9 cellular contexts compared by ENCODE assay signal in the genomic region with DNA sequence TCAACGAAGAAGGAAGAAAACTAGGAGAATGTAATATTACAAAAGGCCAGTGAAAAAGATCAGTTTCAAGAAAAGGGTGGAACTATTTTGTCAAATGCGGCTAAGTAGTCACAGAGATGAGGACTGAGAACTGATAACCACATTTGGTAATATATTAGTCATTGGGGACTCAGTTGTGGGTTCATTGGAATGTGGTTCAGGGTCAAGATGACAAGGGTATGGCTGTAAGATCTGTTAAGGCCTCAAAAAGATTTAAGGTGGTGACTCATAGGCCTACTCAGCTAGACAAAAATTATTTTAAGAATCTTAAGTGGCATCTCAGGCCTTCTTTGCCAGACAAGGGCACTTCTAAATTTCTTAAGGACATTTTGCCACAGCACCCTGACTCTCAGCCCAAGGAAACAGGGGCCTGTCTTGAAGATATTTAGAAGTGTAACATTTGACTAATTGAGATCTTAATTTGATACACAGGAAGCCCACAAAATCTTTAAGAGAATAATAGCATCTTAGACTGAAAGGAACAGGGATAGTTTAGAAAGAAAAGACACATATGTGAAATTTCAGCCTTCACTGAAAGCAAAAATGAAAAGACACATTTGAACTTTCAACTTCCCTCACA.
DNase-seq lines count a peak whose midpoint lies in the region; ATAC-seq, FAIRE-seq and TF ChIP-seq lines count a peak whose summit lies in the region.
"Had no signal": no experiment of that assay in that cellular context is flagged by ENCODE, and none has a peak within 500 bp of the region (broad histone marks: within the 10 kb centered on the region; RNA-seq: fewer than 3 reads in every experiment).

No MANE protein-coding gene starts in this region.

- 82 to 86% methylated on average over 2 of the region's 2 CpGs for WGBS in pancreas, 2 donors

- intact Hi-C loops in pancreas (cut with DNase I) = no loop called here

- H3K36me3 ChIP-seq in pancreas = no peaks in the 10 kb centered on the region

- H3K27me3 ChIP-seq in pancreas = no peaks in the 10 kb centered on the region

- peak; percentile 98 to 99 for ATAC-seq in activated CD4-positive, CD25-positive, alpha-beta regulatory T cell treated with anti-CD3 and anti-CD28 coated beads, Interleukin-2, amount 50 U/mL, for 24 hours
- peak; percentile 87 for ATAC-seq in HG02884 (IDR thresholded peaks at IDR 0.05; ENCODE audit: unreplicated experiment)
- no peak for ATAC-seq in pancreas

- no peak overlapping the region for H3K27ac ChIP-seq in pancreas

- H3K9me3 ChIP-seq in pancreas = peaks cover 0 to 3% (median 0%) of the 10 kb centered on the region in 4 donors

- no peak overlapping the region for H3K4me3 ChIP-seq in pancreas

- no peak for FAIRE-seq in pancreas (lab: Jason Lieb, UNC)

- no peak for TF ChIP-seq CTCF in pancreas (IDR thresholded peaks at IDR 0.05)

- DNase-seq in activated CD4-positive, CD25-positive, alpha-beta regulatory T cell treated with anti-CD3 and anti-CD28 coated beads, Interleukin-2, amount 50 U/mL, for 72 hours = no peak
- DNase-seq in SW480 (ENCODE audit: low spot score) (peak; percentile 40), renal cortical epithelial cell (ENCODE audit: low read depth) (peak; percentile 48), NCI-H510A treated with DMSO at 0.1 percent for 48 hours (lab: John Stamatoyannopoulos, UW) (no peak), D341Med (ENCODE audit: low spot score) (no peak), pancreas (no peak)
- DNase-seq: 8988T had no signal

- H3K4me1 ChIP-seq in pancreas = no peaks in the 10 kb centered on the region

Comparison
In these comparisons a context has a peak if more than half of its experiments do, and no peak if none do; other contexts are left out.
1. ATAC-seq: peak in activated CD4-positive, CD25-positive, alpha-beta regulatory T cell treated with anti-CD3 and anti-CD28 coated beads, Interleukin-2, amount 50 U/mL, for 24 hours (2 of 2) and HG02884 (single experiment); none in pancreas (0 of 4).
2. DNase-seq: peak in SW480 (single experiment) and renal cortical epithelial cell (single experiment); none in activated CD4-positive, CD25-positive, alpha-beta regulatory T cell treated with anti-CD3 and anti-CD28 coated beads, Interleukin-2, amount 50 U/mL, for 72 hours (single experiment), NCI-H510A treated with DMSO at 0.1 percent for 48 hours (single experiment), D341Med (single experiment) and pancreas (0 of 6).